In genomic region chr20:347640-348484, GRCh38 we compare ENCODE assay signal across 7 cellular contexts. TPM values are rescaled to one million over a fixed set of nuclear protein-coding genes. Genes with fewer than 3 reads are reported as not detected.
DNase-seq lines count a peak whose midpoint lies in the region; ATAC-seq lines count a peak whose summit lies in the region.

No MANE protein-coding gene starts in this region.

- H3K79me2 ChIP-seq in trophoblast cell (ENCODE audit: control insufficient read depth, insufficient read depth, low read length, poor library complexity): peaks cover 5% of the 10 kb centered on the region

- H2BK5ac ChIP-seq in trophoblast cell (ENCODE audit: low read depth, low read length, poor library complexity): peak overlapping the region; percentile 43

- no peaks in the 10 kb centered on the region for H3K27me3 ChIP-seq in trophoblast cell (ENCODE audit: insufficient read depth, low read length)

- H3K23ac ChIP-seq in trophoblast cell (ENCODE audit: low read length): no peak overlapping the region

- H3K4me1 ChIP-seq in trophoblast cell (ENCODE audit: control insufficient read depth in 1 of 2, insufficient read depth in 2 of 2, low read length in 2 of 2): peaks cover 0 to 6% of the 10 kb centered on the region in 2 experiments

- peak overlapping the region; percentile 72 for H3K27ac ChIP-seq in trophoblast cell (ENCODE audit: low read depth, low read length)

- peaks cover 11% of the 10 kb centered on the region for H3K79me1 ChIP-seq in trophoblast cell (ENCODE audit: low read length)

- WGBS in trophoblast cell (ENCODE audit: extremely low coverage, insufficient coverage, insufficient read length): no CpG with 5 or more reads among the region's 61 CpGs

- peak overlapping the region; percentile 62 for H2AFZ ChIP-seq in trophoblast cell (ENCODE audit: insufficient read depth, low read length, poor library complexity)

- H3K9ac ChIP-seq in trophoblast cell (ENCODE audit: low read length): peak overlapping the region; percentile 49

- DNase-seq in NCI-H1417 treated with DMSO at 0.1 percent for 48 hours (lab: John Stamatoyannopoulos, UW) (peak; percentile 83), T follicular helper cell (ENCODE audit: low read depth) (peak; percentile 37), anterior cingulate cortex (lab: John Stamatoyannopoulos, UW) (peak; percentile 50 to 97 (median 89)), left cardiac atrium (peak; percentile 94), trophoblast cell (peak; percentile 59 to 73)

- H3K18ac ChIP-seq in trophoblast cell (ENCODE audit: low read length): peak overlapping the region; percentile 51

- H3K36me3 ChIP-seq in trophoblast cell (ENCODE audit: control insufficient read depth in 1 of 2, insufficient read depth in 2 of 2, low read length in 2 of 2): peaks cover 4 to 6% of the 10 kb centered on the region in 2 experiments

- peak overlapping the region; percentile 54 for H3K14ac ChIP-seq in trophoblast cell (ENCODE audit: low read length)

- H4K91ac ChIP-seq in trophoblast cell (ENCODE audit: low read depth, low read length): peak overlapping the region; percentile 67

- H4K8ac ChIP-seq in trophoblast cell (ENCODE audit: low read depth, low read length): peak overlapping the region; percentile 71

- no peak overlapping the region for H2BK12ac ChIP-seq in trophoblast cell (ENCODE audit: low read length)

- ATAC-seq in GM18499 (IDR thresholded peaks at IDR 0.05; ENCODE audit: insufficient read depth, unreplicated experiment) (peak; percentile 50), HG02798 (IDR thresholded peaks at IDR 0.05; ENCODE audit: poor library complexity, unreplicated experiment) (peak; percentile 87), left cardiac atrium (peak; percentile 92 to 93)

- peak overlapping the region; percentile 74 for H3K4me3 ChIP-seq in trophoblast cell (ENCODE audit: low read depth, low read length)

- peak overlapping the region; percentile 81 for H3K4me2 ChIP-seq in trophoblast cell (ENCODE audit: low read length)

- intact Hi-C loops in left cardiac atrium (cut with DNase I): no loop called here

- H3K4ac ChIP-seq in trophoblast cell (ENCODE audit: low read depth, low read length): no peak overlapping the region

- no peak overlapping the region for H2AK5ac ChIP-seq in trophoblast cell (ENCODE audit: low read length)

- H2BK120ac ChIP-seq in trophoblast cell (ENCODE audit: insufficient read depth, low read length, poor library complexity): peak overlapping the region; percentile 9

- no peaks in the 10 kb centered on the region for H3K9me3 ChIP-seq in trophoblast cell (ENCODE audit: insufficient read depth, low read depth, low read length)

- H4K12ac ChIP-seq in trophoblast cell (ENCODE audit: low read depth, low read length): peak overlapping the region; percentile 7

RNA-seq across cellular contexts. Expression of gene NRSN2, which starts 1.0 kb away (rescaled TPM):
- total RNA-seq in left cardiac atrium: 10 to 100 TPM; 20.6 to 34.9 TPM
- polyA plus RNA-seq in trophoblast cell (2013): 26.5 and 26.8 TPM in 2 replicates

RNA-seq across cellular contexts. Expression of gene SOX12, which starts 22.5 kb away (rescaled TPM):
- 10 to 100 TPM in 1 of 2 donors, 1 to 10 TPM in 1; 8.1 to 11.6 TPM for total RNA-seq in left cardiac atrium
- 15.3 and 15.5 TPM in 2 replicates for polyA plus RNA-seq in trophoblast cell (2013)

RNA-seq across cellular contexts. Expression of gene TRIB3, which starts 32.7 kb away (rescaled TPM):
- total RNA-seq in left cardiac atrium: 1 to 10 TPM; 1.4 to 3.4 TPM
- 30.6 and 32.9 TPM in 2 replicates for polyA plus RNA-seq in trophoblast cell (2013)

RNA-seq across cellular contexts. Expression of gene ZCCHC3, which starts 50.5 kb away (rescaled TPM):
- 10 to 100 TPM; 11.0 to 12.2 TPM for total RNA-seq in left cardiac atrium
- polyA plus RNA-seq in trophoblast cell (2013): 16.5 and 17.9 TPM in 2 replicates

RNA-seq across cellular contexts. Expression of gene C20orf96, which starts 57.3 kb away (rescaled TPM):
- 1 to 10 TPM; 5.5 to 7.2 TPM for total RNA-seq in left cardiac atrium
- polyA plus RNA-seq in trophoblast cell (2013): 6.2 and 7.1 TPM in 2 replicates

Comparison
In these comparisons a context has a peak if more than half of its experiments do, and no peak if none do; other contexts are left out.
1. Peak in every context shown above with its lines: DNase-seq, ATAC-seq, H3K4me3 ChIP-seq and H3K27ac ChIP-seq.
2. DNase-seq: peak in every context shown above with its lines; median percentile 94 in left cardiac atrium; 89 in anterior cingulate cortex; 83 in NCI-H1417 treated with DMSO at 0.1 percent for 48 hours; 66 in trophoblast cell; 37 in T follicular helper cell.